In the genomic region with DNA sequence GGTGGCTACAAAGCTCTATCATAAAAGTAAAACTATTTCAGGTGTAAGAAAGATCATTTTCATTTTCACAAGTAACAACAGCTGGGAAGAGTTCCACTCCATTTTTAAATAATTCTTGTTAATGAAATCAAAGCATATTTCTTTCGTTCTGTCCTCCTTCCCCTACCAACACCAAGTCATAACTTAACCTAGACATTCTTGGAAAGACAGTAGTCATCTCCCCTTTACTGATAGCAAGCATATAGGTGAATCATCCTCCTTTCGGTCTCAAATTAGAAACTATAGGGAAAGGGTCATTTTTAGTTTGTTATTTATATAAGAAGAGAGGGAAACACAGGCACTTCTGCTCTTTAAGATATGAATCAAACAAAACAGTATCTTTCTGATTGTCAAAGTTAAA, we compare ENCODE assay signal across 8 cellular contexts. TPM values are rescaled to one million over a fixed set of nuclear protein-coding genes. Genes with fewer than 3 reads are reported as not detected.
"Had no signal": no experiment of that assay in that cellular context is flagged by ENCODE, and none has a peak within 500 bp of the region (broad histone marks: within the 10 kb centered on the region; RNA-seq: fewer than 3 reads in every experiment).

No MANE protein-coding gene starts in this region.

- H3K4me3 ChIP-seq: GM23338, K562 had no signal

- DNase-seq: H9, HCEC 1CT, HFFc6, IMR-90, KG1 had no signal

- H2AFZ ChIP-seq: GM23338 had no signal

- H3K9me3 Mint-ChIP-seq: GM23338, H9, HFFc6 had no signal

- ATAC-seq: GM23338, K562 had no signal

- H3K4me1 Mint-ChIP-seq: GM23338 had no signal

- H3K4me2 ChIP-seq: GM23338 had no signal

- H3K27ac Mint-ChIP-seq: GM23338, H9, HFFc6 had no signal

- H3K4me3 Mint-ChIP-seq: GM23338, H9, HFFc6 had no signal

RNA-seq across cellular contexts. Expression of a gene that starts 38.2 kb away (rescaled TPM):
- total RNA-seq: HT-29 had no signal
